26 cellular contexts compared by ENCODE assay signal in the genomic region with DNA sequence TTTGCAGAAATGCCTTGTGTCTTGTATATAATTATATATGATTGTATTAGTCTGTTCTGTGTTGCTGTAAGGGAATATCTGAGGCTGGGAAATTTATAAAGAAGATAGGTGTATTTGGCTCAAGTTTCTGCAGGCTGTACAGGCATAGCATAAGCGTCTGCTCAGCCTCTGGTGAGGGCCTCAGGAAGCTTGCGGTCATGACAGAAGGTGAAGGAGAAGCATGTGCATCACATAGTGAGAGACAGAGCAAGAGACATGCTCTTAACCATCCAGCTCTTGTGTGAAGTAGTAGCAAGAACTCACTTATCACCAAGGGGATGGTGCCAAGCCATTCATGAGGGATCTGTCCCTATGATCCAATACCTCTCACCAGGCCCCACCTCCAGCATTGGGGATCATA.
"Had no signal": no experiment of that assay in that cellular context is flagged by ENCODE, and none has a peak within 500 bp of the region (broad histone marks: within the 10 kb centered on the region; RNA-seq: fewer than 3 reads in every experiment).

No MANE protein-coding gene starts in this region.

- H3K4me3 Mint-ChIP-seq: endodermal cell; naive thymus-derived CD4-positive, alpha-beta T cell; nephron; neural progenitor cell; stimulated activated naive B cell treated with anti-CD40 and anti-IgM and Interleukin-4, amounts not matched to agents 10 μg/mL and 1 μg/mL and 100 μg/mL, for 72 hours; stimulated activated naive CD8-positive, alpha-beta T cell treated with anti-CD3 and anti-CD28 coated beads, Interleukin-15, amount 100 ng/mL, for 72 hours had no signal

- H3K36me3 ChIP-seq: esophagus muscularis mucosa, heart right ventricle, left lung, neural progenitor cell, right lobe of liver, suprapubic skin, transverse colon had no signal

- H3K27me3 ChIP-seq: dorsolateral prefrontal cortex, esophagus muscularis mucosa, right lobe of liver, suprapubic skin, transverse colon had no signal

- H3K4me3 ChIP-seq: dorsolateral prefrontal cortex, esophagus muscularis mucosa, heart right ventricle, left lung, neural progenitor cell, right lobe of liver, suprapubic skin, transverse colon had no signal

- H3K9ac ChIP-seq: neural progenitor cell, parathyroid adenoma had no signal

- H3K27ac Mint-ChIP-seq: endodermal cell; naive thymus-derived CD4-positive, alpha-beta T cell; nephron; neural progenitor cell; progenitor cell of endocrine pancreas; stimulated activated naive B cell treated with anti-CD40 and anti-IgM and Interleukin-4, amounts not matched to agents 10 μg/mL and 1 μg/mL and 100 μg/mL, for 72 hours; stimulated activated naive CD8-positive, alpha-beta T cell treated with anti-CD3 and anti-CD28 coated beads, Interleukin-15, amount 100 ng/mL, for 72 hours had no signal

- ATAC-seq: heart right ventricle; left cardiac atrium; left lung; naive thymus-derived CD4-positive, alpha-beta T cell; right lobe of liver; stimulated activated naive B cell treated with anti-CD40 and anti-IgM and Interleukin-4, amounts not matched to agents 10 μg/mL and 1 μg/mL and 100 μg/mL, for 72 hours; stimulated activated naive CD8-positive, alpha-beta T cell treated with anti-CD3 and anti-CD28 coated beads, Interleukin-15, amount 100 ng/mL, for 72 hours had no signal

- H3K4me2 ChIP-seq: neural progenitor cell had no signal

- H3K9me3 Mint-ChIP-seq: naive thymus-derived CD4-positive, alpha-beta T cell; nephron; stimulated activated naive B cell treated with anti-CD40 and anti-IgM and Interleukin-4, amounts not matched to agents 10 μg/mL and 1 μg/mL and 100 μg/mL, for 72 hours; stimulated activated naive CD8-positive, alpha-beta T cell treated with anti-CD3 and anti-CD28 coated beads, Interleukin-15, amount 100 ng/mL, for 72 hours had no signal

- H3K27ac ChIP-seq: dorsolateral prefrontal cortex, neural progenitor cell, parathyroid adenoma, right lobe of liver, suprapubic skin had no signal

- H2AFZ ChIP-seq: neural progenitor cell, parathyroid adenoma had no signal

- H3K4me1 ChIP-seq: neural progenitor cell had no signal

- H3K4me1 Mint-ChIP-seq: neural progenitor cell; stimulated activated naive B cell treated with anti-CD40 and anti-IgM and Interleukin-4, amounts not matched to agents 10 μg/mL and 1 μg/mL and 100 μg/mL, for 72 hours; stimulated activated naive CD8-positive, alpha-beta T cell treated with anti-CD3 and anti-CD28 coated beads, Interleukin-15, amount 100 ng/mL, for 72 hours had no signal

- DNase-seq: cortex of kidney; dorsolateral prefrontal cortex; effector CD8-positive, alpha-beta T cell; endodermal cell; foreskin melanocyte; glutamatergic neuron; heart right ventricle; hippocampal formation; left cardiac atrium; left lung; mesendoderm; midbrain; naive thymus-derived CD4-positive, alpha-beta T cell; right lobe of liver; small intestine; stimulated activated CD4-positive, alpha-beta T cell treated with anti-CD3 and anti-CD28 coated beads, Interleukin-15, amount 100 ng/mL, for 24 hours; stimulated activated CD4-positive, alpha-beta T cell treated with anti-CD3 and anti-CD28 coated beads, Interleukin-2, amount 100 ng/mL, for 48 hours; stimulated activated naive B cell treated with anti-CD40 and anti-IgM and Interleukin-4, amounts not matched to agents 10 μg/mL and 1 μg/mL and 100 μg/mL, for 72 hours; stimulated activated naive CD8-positive, alpha-beta T cell treated with anti-CD3 and anti-CD28 coated beads, Interleukin-15, amount 100 ng/mL, for 72 hours; transverse colon had no signal

- H3K36me3 Mint-ChIP-seq: stimulated activated naive B cell treated with anti-CD40 and anti-IgM and Interleukin-4, amounts not matched to agents 10 μg/mL and 1 μg/mL and 100 μg/mL, for 72 hours had no signal

- H3K27me3 Mint-ChIP-seq: progenitor cell of endocrine pancreas had no signal

- H3K9me3 ChIP-seq: esophagus muscularis mucosa, heart right ventricle, left lung, right lobe of liver, suprapubic skin, transverse colon had no signal
